In the genomic region with DNA sequence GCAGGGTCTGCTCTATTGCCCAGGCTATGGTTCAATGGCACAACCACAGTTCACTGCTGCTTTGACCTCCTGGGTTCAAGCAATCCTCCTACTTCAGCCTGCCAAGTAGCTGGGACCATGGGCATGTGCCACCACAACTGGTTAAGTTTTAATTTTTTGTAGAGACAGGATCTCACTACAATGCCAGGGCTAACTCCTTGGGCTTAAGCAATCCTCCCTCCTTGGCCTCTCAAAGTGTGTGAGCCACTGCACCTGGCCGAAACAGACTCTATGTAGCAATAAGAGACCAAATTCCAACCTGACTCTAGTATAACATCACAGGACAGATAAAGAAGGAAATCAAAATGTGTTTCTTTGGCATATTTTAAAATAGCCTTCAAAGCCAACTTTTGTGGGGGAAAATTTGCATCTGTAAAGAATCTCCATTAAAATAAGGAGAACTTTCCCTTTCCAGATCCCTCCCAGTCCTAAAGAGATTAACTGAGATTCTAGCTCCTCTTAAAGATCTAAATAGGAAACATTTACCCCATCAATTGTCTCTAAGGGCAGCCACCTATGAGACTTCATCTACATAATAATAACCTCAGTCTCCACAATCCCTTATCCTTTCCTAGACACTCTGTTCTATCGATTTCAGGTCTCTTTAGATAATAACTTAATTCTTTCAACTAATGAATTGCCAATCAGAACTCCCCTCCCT, we compare ENCODE assay signal across 16 cellular contexts.
DNase-seq lines count a peak whose midpoint lies in the region; ATAC-seq and TF ChIP-seq lines count a peak whose summit lies in the region.
"Had no signal": no experiment of that assay in that cellular context is flagged by ENCODE, and none has a peak within 500 bp of the region (broad histone marks: within the 10 kb centered on the region; RNA-seq: fewer than 3 reads in every experiment).

No MANE protein-coding gene starts in this region.

- no CpG with 5 or more reads among the region's 2 CpGs for WGBS in IMR-90 (ENCODE audit: extremely low coverage in 2 of 2, insufficient read length in 1 of 2), 2 experiments
- 94% methylated on average over 2 of the region's 2 CpGs for WGBS in esophagus muscularis mucosa

- peaks cover 3% of the 10 kb centered on the region; the same call in 1 of the 2 replicates for H3K9me1 ChIP-seq in IMR-90 (ENCODE audit: insufficient read depth, low read length)

- H4K8ac ChIP-seq in IMR-90 (ENCODE audit: low read depth in 2 of 2, low read length in 2 of 2) = no peak overlapping the region

- no peak overlapping the region for H2BK5ac ChIP-seq in IMR-90 (ENCODE audit: low read depth, low read length, poor library complexity, severe bottlenecking)

- TF ChIP-seq EP300 in esophagus muscularis mucosa (IDR thresholded peaks at IDR 0.05) = no peak

- intact Hi-C loops in IMR-90 (cut with micrococcal nuclease) (no loop called here), esophagus muscularis mucosa (cut with DNase I) (no loop called here)

- no peak overlapping the region; the same call in 1 of the 2 replicates for H4K5ac ChIP-seq in IMR-90 (ENCODE audit: low read depth, low read length)

- H3K4me2 ChIP-seq in IMR-90 (ENCODE audit: low read depth, low read length) = no peak overlapping the region

- no peaks in the 10 kb centered on the region for H4K20me1 ChIP-seq in IMR-90 (ENCODE audit: insufficient read depth, low read length)

- H3K4ac ChIP-seq in IMR-90 (ENCODE audit: low read depth, low read length) = no peak overlapping the region

- no peak for TF ChIP-seq POLR2A in IMR-90 (IDR thresholded peaks at IDR 0.05; ENCODE audit: low read depth, low read length)
- TF ChIP-seq POLR2A in esophagus muscularis mucosa (IDR thresholded peaks at IDR 0.05; ENCODE audit: low read depth) = no peak

- DNase-seq in HAP-1 (ENCODE audit: low spot score in 2 of 2) (peak; percentile 25 to 96), IMR-90 (no peak), esophagus muscularis mucosa (ENCODE audit: extremely low spot score) (peak; percentile 31), DMS79 (lab: John Stamatoyannopoulos, UW) (no peak), C1 segment of cervical spinal cord (lab: John Stamatoyannopoulos, UW) (no peak), GM03348 (ENCODE audit: low spot score) (no peak)
- DNase-seq: AML-193; CD4-positive, alpha-beta memory T cell; DMS153; DMS79 treated with DMSO at 0.1 percent for 48 hours; GF-D8; HFFc6 had no signal

- CTCF ChIA-PET in IMR-90 (lab: Yijun Ruan, JAX) = interaction anchor here (0.6 kb wide), 1 partner anchor 127 kb away, joined by 3 read pairs; no protein-coding TSS in a partner anchor

- no peak overlapping the region for H2AFZ ChIP-seq in IMR-90 (replicated peaks; ENCODE audit: low read length, poor library complexity)

- no peak for TF ChIP-seq RAD21 in IMR-90 (IDR thresholded peaks at IDR 0.05; ENCODE audit: low read length)

- H3K4me3 ChIP-seq in HAP-1 = no peak overlapping the region
- H3K4me3 ChIP-seq in IMR-90 (ENCODE audit: insufficient read depth, low read depth, low read length) = no peak overlapping the region
- H3K4me3 ChIP-seq in esophagus muscularis mucosa = no peak overlapping the region
- H3K4me3 ChIP-seq: GM12878, K562 had no signal

- no peaks in the 10 kb centered on the region; the same call in 1 of the 2 replicates for H3K9me3 ChIP-seq in HAP-1
- no peaks in the 10 kb centered on the region for H3K9me3 ChIP-seq in IMR-90 (ENCODE audit: control insufficient read depth, insufficient read depth, low read length)
- H3K9me3 ChIP-seq in esophagus muscularis mucosa = no peaks in the 10 kb centered on the region

- no TSS peak for BruUV-seq in IMR-90 (replicated peaks; lab: Mats Ljungman, UMichigan)

- in situ Hi-C loops in HAP-1 (cut with MboI; ENCODE audit: low sequenced_read_pairs) = no loop called here
- in situ Hi-C loops in IMR-90 (cut with MboI; ENCODE audit: low sequenced_read_pairs) = no loop called here

- ATAC-seq in IMR-90 (ENCODE audit: low read depth) (no peak), HG03139 (IDR thresholded peaks at IDR 0.05; ENCODE audit: unreplicated experiment) (no peak)
- ATAC-seq: GM12878, HCT116, K562 had no signal

- TF ChIP-seq CTCF in IMR-90 (conservative IDR thresholded peaks at IDR 0.05; ENCODE audit: low read depth, low read length) (no peak), esophagus muscularis mucosa (IDR thresholded peaks at IDR 0.05) (no peak)

- dilution Hi-C loops in IMR-90 (cut with HindIII; ENCODE audit: low sequenced_read_pairs, unreplicated experiment) = no loop called here

- H3K27ac ChIP-seq in IMR-90 (ENCODE audit: insufficient read depth, low read length) (no peak overlapping the region), esophagus muscularis mucosa (replicated peaks in 1 of 4) (no peak overlapping the region)

- H3K14ac ChIP-seq in IMR-90 (replicated peaks; ENCODE audit: low read depth, low read length) = no peak overlapping the region; the same call in 1 of the 2 replicates

- POLR2A ChIA-PET in IMR-90 (lab: Charles Lee; ENCODE audit: unreplicated experiment) = no interaction called here

- H2AK5ac ChIP-seq in IMR-90 (ENCODE audit: low read depth, low read length) = 0 out of 2 replicates have a peak overlapping the region, but pooled peaks have one; percentile 79

- H3K23ac ChIP-seq in IMR-90 (ENCODE audit: low read depth, low read length) = no peak overlapping the region

- no peak overlapping the region for H2AK9ac ChIP-seq in IMR-90 (replicated peaks; ENCODE audit: low read depth, low read length, poor library complexity)

- H4K91ac ChIP-seq in IMR-90 (ENCODE audit: insufficient read depth, low read depth, low read length) = no peak overlapping the region

- H3K27me3 ChIP-seq in HAP-1 (ENCODE audit: low read depth) (peaks cover 67% of the 10 kb centered on the region), IMR-90 (ENCODE audit: control insufficient read depth, insufficient read depth, low read length) (no peaks in the 10 kb centered on the region), esophagus muscularis mucosa (no peaks in the 10 kb centered on the region)

- no peak overlapping the region; the same call in 1 of the 2 replicates for H3K18ac ChIP-seq in IMR-90 (ENCODE audit: low read depth, low read length)

- no peak overlapping the region for H2BK15ac ChIP-seq in IMR-90 (ENCODE audit: low read depth, low read length)

- H2BK20ac ChIP-seq in IMR-90 (ENCODE audit: low read depth, low read length) = no peak overlapping the region

- peak overlapping the region; percentile 25; the same call in 1 of the 2 replicates for H2BK120ac ChIP-seq in IMR-90 (ENCODE audit: low read depth, low read length)

- H3K56ac ChIP-seq in IMR-90 (ENCODE audit: extremely low read depth, insufficient read depth, low read length) = no peak overlapping the region

- H3K79me1 ChIP-seq in IMR-90 (ENCODE audit: low read depth in 1 of 2, low read length in 2 of 2) = no peaks in the 10 kb centered on the region

- H3K9ac ChIP-seq in IMR-90 (ENCODE audit: low read depth, low read length) = no peak overlapping the region

- no peaks in the 10 kb centered on the region for H3K36me3 ChIP-seq in HAP-1 (replicated peaks)
- no peaks in the 10 kb centered on the region for H3K36me3 ChIP-seq in IMR-90 (ENCODE audit: control insufficient read depth, insufficient read depth, low read length)
- H3K36me3 ChIP-seq in esophagus muscularis mucosa = no peaks in the 10 kb centered on the region

- peaks cover 8% of the 10 kb centered on the region for H3K4me1 ChIP-seq in HAP-1
- no peaks in the 10 kb centered on the region; the same call in 1 of the 2 replicates for H3K4me1 ChIP-seq in IMR-90 (ENCODE audit: control insufficient read depth, insufficient read depth, low read length)
- peaks cover 0 to 17% (median 2%) of the 10 kb centered on the region in 4 donors for H3K4me1 ChIP-seq in esophagus muscularis mucosa

TF ChIP-seq in IMR-90, 13 proteins besides CTCF, POLR2A, EP300 and RAD21:
- TF ChIP-seq MXI1 (IDR thresholded peaks at IDR 0.05; ENCODE audit: borderline replicate concordance, low read depth, low read length) (no peak), SMC3 (IDR thresholded peaks at IDR 0.05; ENCODE audit: low read depth, low read length) (no peak), CEBPB (IDR thresholded peaks at IDR 0.05; ENCODE audit: low read depth, low read length) (no peak), MAZ (IDR thresholded peaks at IDR 0.05; ENCODE audit: borderline replicate concordance, low read depth, low read length) (no peak), RCOR1 (IDR thresholded peaks at IDR 0.05; ENCODE audit: insufficient replicate concordance, low read length) (no peak), NFE2L2 (IDR thresholded peaks at IDR 0.05; ENCODE audit: low read depth, low read length) (no peak)

Comparison
In these comparisons a context has a peak if more than half of its experiments do, and no peak if none do; other contexts are left out.
1. DNase-seq: peak in HAP-1 (2 of 2) and esophagus muscularis mucosa (single experiment); none in IMR-90 (single experiment), DMS79 (single experiment), C1 segment of cervical spinal cord (0 of 14) and GM03348 (single experiment).